1 cellular context compared by ENCODE assay signal in genomic region chr17:78348055-78348745, GRCh38.
TF ChIP-seq lines count a peak whose summit lies in the region.

No MANE protein-coding gene starts in this region.

TF ChIP-seq in K562, 482 proteins besides CTCF, POLR2A, EP300 and RAD21:
- TF ChIP-seq TAF7 (tag; IDR thresholded peaks at IDR 0.05) (no peak), ZNF24 (IDR thresholded peaks at IDR 0.05) (no peak), ZNF311 (CRISPR knock-in tag; IDR thresholded peaks at IDR 0.05) (no peak), MCM5 (IDR thresholded peaks at IDR 0.05; ENCODE audit: low read depth) (no peak), ZBTB17 (CRISPR knock-in tag; IDR thresholded peaks at IDR 0.05) (no peak), SRSF9 (IDR thresholded peaks at IDR 0.05; ENCODE audit: borderline replicate concordance, low read depth, low read length) (no peak), HDAC3 (IDR thresholded peaks at IDR 0.05; ENCODE audit: borderline replicate concordance, partially characterized antibody) (no peak), NR2C2 (CRISPR knock-in tag; IDR thresholded peaks at IDR 0.05) (no peak), NR2C2 (tag; IDR thresholded peaks at IDR 0.05) (no peak), ZNF41 (CRISPR knock-in tag; conservative IDR thresholded peaks at IDR 0.05) (no peak), RREB1 (CRISPR knock-in tag; IDR thresholded peaks at IDR 0.05) (no peak)
